Comparison of ENCODE assay signal across 11 cellular contexts in the genomic region with DNA sequence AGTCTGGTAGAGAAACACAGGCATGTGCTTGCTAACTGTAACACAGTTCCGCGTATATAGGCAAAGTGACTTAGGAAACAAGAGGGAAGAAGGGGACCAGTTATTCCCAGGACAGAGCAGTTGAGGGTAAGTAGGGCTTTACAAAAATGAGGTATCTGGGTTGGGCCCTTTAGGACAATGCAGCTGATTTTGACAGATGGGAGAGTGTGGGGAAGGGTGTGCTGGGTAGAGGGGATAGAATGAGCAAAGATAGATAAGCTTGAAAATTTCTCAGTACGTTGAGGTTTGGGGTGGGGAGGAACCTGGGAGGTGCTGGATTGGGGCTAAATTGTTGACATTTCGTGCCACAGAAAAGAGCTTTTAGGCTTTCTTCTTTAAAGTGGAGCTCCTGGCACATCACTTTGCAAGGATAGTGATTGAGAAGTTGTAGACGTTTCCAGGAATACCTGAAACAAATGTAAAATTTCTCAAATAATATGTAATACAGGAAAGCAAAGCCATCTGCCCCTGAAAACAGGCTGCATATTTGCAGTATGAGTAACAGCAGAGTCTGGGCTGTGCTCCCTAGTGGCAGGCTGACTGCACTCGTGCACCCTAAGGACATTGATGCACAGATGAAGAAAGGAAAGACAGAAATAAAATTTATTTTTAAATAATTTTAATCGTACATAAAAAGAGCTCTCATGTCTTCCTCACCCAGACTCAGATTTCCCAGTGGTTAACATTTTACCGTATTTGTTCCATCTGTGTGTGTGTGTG.
DNase-seq lines count a peak whose midpoint lies in the region; ATAC-seq, FAIRE-seq and TF ChIP-seq lines count a peak whose summit lies in the region.
"Had no signal": no experiment of that assay in that cellular context is flagged by ENCODE, and none has a peak within 500 bp of the region (broad histone marks: within the 10 kb centered on the region; RNA-seq: fewer than 3 reads in every experiment).

No MANE protein-coding gene starts in this region.

- ATAC-seq in SK-N-SH treated with all-trans-retinoic acid at 6 μM for 48 hours (peak; percentile 72), omental fat pad (ENCODE audit: low FRiP score) (peak; percentile 55), GM18511 (IDR thresholded peaks at IDR 0.05; ENCODE audit: unreplicated experiment) (no peak), HG02571 (IDR thresholded peaks at IDR 0.05; ENCODE audit: unreplicated experiment) (no peak)

- DNase-seq in AG04450 (ENCODE audit: low read depth, low spot score) (no peak), fibroblast of mammary gland (ENCODE audit: low read depth) (peak; percentile 65), omental fat pad (ENCODE audit: low spot score) (no peak), 8988T (no peak), D721Med (ENCODE audit: insufficient read length, low spot score) (no peak)
- DNase-seq: CD4-positive, alpha-beta T cell; NK-92 treated with Interleukin-12 subunit alpha and Interleukin-12 subunit beta, amount 100 ng/mL, for 24 hours; stimulated activated CD4-positive, alpha-beta T cell treated with anti-CD3 and anti-CD28 coated beads, Interleukin-4, amount 100 ng/mL, for 4 hours had no signal

- POLR2A ChIA-PET in AG04450 (lab: Yijun Ruan, JAX): interaction anchor here (0.6 to 1.2 kb wide), 3 partner anchors 10 to 104 kb away, joined by 3 to 6 read pairs (median 4); no protein-coding TSS in a partner anchor

- CTCF ChIA-PET in AG04450 (lab: Charles Lee): interaction anchor here (0.6 to 1.4 kb wide), 8 partner anchors 9 to 322 kb away, joined by 3 to 5 read pairs (median 3); no protein-coding TSS in a partner anchor

- TF ChIP-seq CTCF in AG04450 (IDR thresholded peaks at IDR 0.05; ENCODE audit: low read depth, low read length): peak; percentile 47
- TF ChIP-seq CTCF in fibroblast of mammary gland (conservative IDR thresholded peaks at IDR 0.05; ENCODE audit: control insufficient read depth, insufficient read depth, low read depth, low read length): peak; percentile 28
- TF ChIP-seq CTCF in omental fat pad (IDR thresholded peaks at IDR 0.05): no peak
- no peak for TF ChIP-seq CTCF in D721Med (IDR thresholded peaks at IDR 0.05; ENCODE audit: insufficient read depth, missing control alignments)

- H3K4me3 ChIP-seq in AG04450 (ENCODE audit: low read depth, low read length): no peak overlapping the region
- no peak overlapping the region for H3K4me3 ChIP-seq in fibroblast of mammary gland (ENCODE audit: control insufficient read depth, low read depth, low read length)

- H3K27me3 ChIP-seq in AG04450 (ENCODE audit: control insufficient read depth, insufficient read depth, low read length): no peaks in the 10 kb centered on the region

- no peak for FAIRE-seq in D721Med (lab: Jason Lieb, UNC)

- peak overlapping the region; percentile 52 for H3K27ac ChIP-seq in AG04450 (ENCODE audit: low read depth, low read length)

- no peaks in the 10 kb centered on the region for H3K9me3 ChIP-seq in AG04450 (ENCODE audit: control insufficient read depth, insufficient read depth, low read length)

TF ChIP-seq in SK-N-SH treated with all-trans-retinoic acid at 6 μM for 48 hours, 23 proteins besides CTCF, POLR2A, EP300 and RAD21:
- TF ChIP-seq ZFP3 (CRISPR knock-in tag; IDR thresholded peaks at IDR 0.05) (no peak), SNAI2 (CRISPR knock-in tag; IDR thresholded peaks at IDR 0.05) (no peak), RARB (CRISPR knock-in tag; IDR thresholded peaks at IDR 0.05) (no peak), ZFP30 (CRISPR knock-in tag; IDR thresholded peaks at IDR 0.05) (no peak), ZC3H10 (CRISPR knock-in tag; IDR thresholded peaks at IDR 0.05) (no peak), ZNF8 (CRISPR knock-in tag; IDR thresholded peaks at IDR 0.05) (no peak), BACH2 (CRISPR knock-in tag; IDR thresholded peaks at IDR 0.05; ENCODE audit: borderline replicate concordance) (no peak), OSR1 (CRISPR knock-in tag; IDR thresholded peaks at IDR 0.05) (no peak)
TF ChIP-seq in SK-N-SH treated with all-trans-retinoic acid at 6 μM for 48 hours: peak in this region for 0.

Comparison
In these comparisons a context has a peak if more than half of its experiments do, and no peak if none do; other contexts are left out.
1. CTCF ChIP-seq: peak in AG04450 (single experiment) and fibroblast of mammary gland (single experiment); none in omental fat pad (0 of 3) and D721Med (single experiment).
2. ATAC-seq: peak in SK-N-SH treated with all-trans-retinoic acid at 6 μM for 48 hours (single experiment) and omental fat pad (single experiment); none in GM18511 (single experiment) and HG02571 (single experiment).